Comparison of ENCODE assay signal across 37 cellular contexts in genomic region chr7:54780490-54780889, GRCh38.
"Had no signal": no experiment of that assay in that cellular context is flagged by ENCODE, and none has a peak within 500 bp of the region (broad histone marks: within the 10 kb centered on the region; RNA-seq: fewer than 3 reads in every experiment).

No MANE protein-coding gene starts in this region.

- H3K27ac ChIP-seq: adrenal gland, ascending aorta, body of pancreas, brain microvascular endothelial cell, breast epithelium, cardiac muscle cell had no signal

- H3K4me1 ChIP-seq: adrenal gland, ascending aorta, body of pancreas, breast epithelium had no signal

- H3K4me3 ChIP-seq: adrenal gland, ascending aorta, body of pancreas, breast epithelium, cardiac muscle cell had no signal

- H3K27ac Mint-ChIP-seq: activated naive CD4-positive, alpha-beta T cell treated with anti-CD3 and anti-CD28 coated beads for 36 hours; activated naive CD4-positive, alpha-beta T cell treated with anti-CD3 and anti-CD28 coated beads, Interleukin-2, amount 10 ng/mL, durations not matched to agents 7 days and 5 days; activated naive CD4-positive, alpha-beta T cell treated with anti-CD3 and anti-CD28 coated beads, Interleukin-2, amount 50 U/mL, for 24 hours; activated naive CD4-positive, alpha-beta T cell treated with anti-CD3 and anti-CD28 coated beads, Interleukin-2, amount 50 U/mL, for 72 hours; activated naive CD8-positive, alpha-beta T cell; activated naive CD8-positive, alpha-beta T cell treated with anti-CD3 and anti-CD28 coated beads for 36 hours; activated naive CD8-positive, alpha-beta T cell treated with anti-CD3 and anti-CD28 coated beads, Interleukin-2, amount 10 ng/mL, durations not matched to agents 7 days and 5 days; activated naive CD8-positive, alpha-beta T cell treated with anti-CD3 and anti-CD28 coated beads, Interleukin-2, amount 50 U/mL, for 24 hours; activated T-cell treated with anti-CD3 and anti-CD28 coated beads, Interleukin-2, amount 50 U/mL, for 72 hours; activated T-helper 1 cell treated with anti-CD3 and anti-CD28 coated beads, Interleukin-12 subunit alpha, Interleukin-12 subunit beta, Interleukin-2, Interleukin-4 antibody, amounts not matched to agents 30 ng/mL and 10 ng/mL and 1 ng/mL, durations not matched to agents 14 hours and 24 hours and 36 hours; activated T-helper 17 cell treated with anti-CD3 and anti-CD28 coated beads, Interleukin-2, amount 50 U/mL, for 72 hours had no signal

- FAIRE-seq: astrocyte, bronchial epithelial cell had no signal

- H3K36me3 ChIP-seq: adrenal gland, ascending aorta, brain microvascular endothelial cell, breast epithelium, cardiac muscle cell had no signal

- ATAC-seq: activated naive CD4-positive, alpha-beta T cell treated with anti-CD3 and anti-CD28 coated beads, Interleukin-2, amount 50 U/mL, for 72 hours; activated naive CD8-positive, alpha-beta T cell treated with anti-CD3 and anti-CD28 coated beads, Interleukin-2, amount 50 U/mL, for 24 hours; activated T-cell treated with anti-CD3 and anti-CD28 coated beads, Interleukin-2, amount 50 U/mL, for 4 hours; activated T-cell treated with anti-CD3 and anti-CD28 coated beads, Interleukin-2, amount 50 U/mL, for 72 hours; activated T-helper 17 cell treated with anti-CD3 and anti-CD28 coated beads, Interleukin-2, amount 50 U/mL, for 72 hours; body of pancreas had no signal

- H3K9me3 Mint-ChIP-seq: activated naive CD8-positive, alpha-beta T cell treated with anti-CD3 and anti-CD28 coated beads, Interleukin-2, amount 10 ng/mL, durations not matched to agents 7 days and 5 days; activated T-helper 1 cell treated with anti-CD3 and anti-CD28 coated beads, Interleukin-12 subunit alpha, Interleukin-12 subunit beta, Interleukin-2, Interleukin-4 antibody, amounts not matched to agents 30 ng/mL and 10 ng/mL and 1 ng/mL, durations not matched to agents 14 hours and 24 hours and 36 hours had no signal

- H3K4me1 Mint-ChIP-seq: activated naive CD4-positive, alpha-beta T cell treated with anti-CD3 and anti-CD28 coated beads, Interleukin-2, amount 10 ng/mL, durations not matched to agents 7 days and 5 days; activated naive CD4-positive, alpha-beta T cell treated with anti-CD3 and anti-CD28 coated beads, Interleukin-2, amount 50 U/mL, for 24 hours; activated naive CD8-positive, alpha-beta T cell treated with anti-CD3 and anti-CD28 coated beads for 36 hours; activated naive CD8-positive, alpha-beta T cell treated with anti-CD3 and anti-CD28 coated beads, Interleukin-2, amount 10 ng/mL, durations not matched to agents 7 days and 5 days; activated naive CD8-positive, alpha-beta T cell treated with anti-CD3 and anti-CD28 coated beads, Interleukin-2, amount 50 U/mL, for 24 hours; activated T-helper 17 cell treated with anti-CD3 and anti-CD28 coated beads, Interleukin-2, amount 50 U/mL, for 72 hours; central memory CD8-positive, alpha-beta T cell had no signal

- H3K4me3 Mint-ChIP-seq: activated naive CD4-positive, alpha-beta T cell treated with anti-CD3 and anti-CD28 coated beads for 36 hours; activated naive CD4-positive, alpha-beta T cell treated with anti-CD3 and anti-CD28 coated beads, Interleukin-2, amount 10 ng/mL, durations not matched to agents 7 days and 5 days; activated naive CD4-positive, alpha-beta T cell treated with anti-CD3 and anti-CD28 coated beads, Interleukin-2, amount 50 U/mL, for 24 hours; activated naive CD8-positive, alpha-beta T cell; activated naive CD8-positive, alpha-beta T cell treated with anti-CD3 and anti-CD28 coated beads for 36 hours; activated naive CD8-positive, alpha-beta T cell treated with anti-CD3 and anti-CD28 coated beads, Interleukin-2, amount 10 ng/mL, durations not matched to agents 7 days and 5 days; activated naive CD8-positive, alpha-beta T cell treated with anti-CD3 and anti-CD28 coated beads, Interleukin-2, amount 50 U/mL, for 24 hours; activated T-cell treated with anti-CD3 and anti-CD28 coated beads, Interleukin-2, amount 50 U/mL, for 4 hours; activated T-cell treated with anti-CD3 and anti-CD28 coated beads, Interleukin-2, amount 50 U/mL, for 72 hours; activated T-helper 1 cell treated with anti-CD3 and anti-CD28 coated beads, Interleukin-12 subunit alpha, Interleukin-12 subunit beta, Interleukin-2, Interleukin-4 antibody, amounts not matched to agents 30 ng/mL and 10 ng/mL and 1 ng/mL, durations not matched to agents 14 hours and 24 hours and 36 hours; activated T-helper 17 cell treated with anti-CD3 and anti-CD28 coated beads, Interleukin-2, amount 50 U/mL, for 72 hours; brain; central memory CD8-positive, alpha-beta T cell had no signal

- H3K36me3 Mint-ChIP-seq: activated naive CD4-positive, alpha-beta T cell treated with anti-CD3 and anti-CD28 coated beads, Interleukin-2, amount 10 ng/mL, durations not matched to agents 7 days and 5 days; activated naive CD8-positive, alpha-beta T cell treated with anti-CD3 and anti-CD28 coated beads, Interleukin-2, amount 10 ng/mL, durations not matched to agents 7 days and 5 days; brain had no signal

- H3K27me3 Mint-ChIP-seq: activated naive CD4-positive, alpha-beta T cell treated with anti-CD3 and anti-CD28 coated beads, Interleukin-2, amount 50 U/mL, for 24 hours; brain had no signal

- DNase-seq: activated effector memory CD4-positive, alpha-beta T cell treated with anti-CD3 and anti-CD28 coated beads, Interleukin-2, amount 50 U/mL, for 16 hours; activated effector memory CD4-positive, alpha-beta T cell treated with Interleukin-2 at 50 U/mL for 16 hours; activated gamma-delta T cell; activated gamma-delta T cell treated with Interleukin-2 at 50 U/mL for 16 hours; activated naive CD4-positive, alpha-beta T cell; activated naive CD4-positive, alpha-beta T cell treated with anti-CD3 and anti-CD28 coated beads for 36 hours; activated naive CD4-positive, alpha-beta T cell treated with anti-CD3 and anti-CD28 coated beads, Interleukin-2, amount 10 ng/mL, durations not matched to agents 7 days and 5 days; activated naive CD4-positive, alpha-beta T cell treated with anti-CD3 and anti-CD28 coated beads, Interleukin-2, amount 50 U/mL, for 16 hours; activated naive CD4-positive, alpha-beta T cell treated with Interleukin-2 at 50 U/mL for 16 hours; activated naive CD8-positive, alpha-beta T cell treated with anti-CD3 and anti-CD28 coated beads for 36 hours; activated naive CD8-positive, alpha-beta T cell treated with anti-CD3 and anti-CD28 coated beads, Interleukin-2, amount 10 ng/mL, durations not matched to agents 7 days and 5 days; activated naive CD8-positive, alpha-beta T cell treated with anti-CD3 and anti-CD28 coated beads, Interleukin-2, amount 50 U/mL, for 24 hours; activated T-cell treated with anti-CD3 and anti-CD28 coated beads, Interleukin-2, amount 50 U/mL, for 4 hours; activated T-cell treated with anti-CD3 and anti-CD28 coated beads, Interleukin-2, amount 50 U/mL, for 48 hours; activated T-cell treated with anti-CD3 and anti-CD28 coated beads, Interleukin-2, amount 50 U/mL, for 72 hours; adrenal gland; amniotic stem cell; amygdala; anterior cingulate cortex; aorta; body of pancreas; brain microvascular endothelial cell; caudate nucleus; central memory CD4-positive, alpha-beta T cell; cerebellar nuclear complex had no signal

- H3K9me3 ChIP-seq: adrenal gland, ascending aorta, body of pancreas, breast epithelium had no signal

- H3K27me3 ChIP-seq: adrenal gland, ascending aorta, body of pancreas, brain microvascular endothelial cell, breast epithelium, cardiac muscle cell had no signal
